In the genomic region with DNA sequence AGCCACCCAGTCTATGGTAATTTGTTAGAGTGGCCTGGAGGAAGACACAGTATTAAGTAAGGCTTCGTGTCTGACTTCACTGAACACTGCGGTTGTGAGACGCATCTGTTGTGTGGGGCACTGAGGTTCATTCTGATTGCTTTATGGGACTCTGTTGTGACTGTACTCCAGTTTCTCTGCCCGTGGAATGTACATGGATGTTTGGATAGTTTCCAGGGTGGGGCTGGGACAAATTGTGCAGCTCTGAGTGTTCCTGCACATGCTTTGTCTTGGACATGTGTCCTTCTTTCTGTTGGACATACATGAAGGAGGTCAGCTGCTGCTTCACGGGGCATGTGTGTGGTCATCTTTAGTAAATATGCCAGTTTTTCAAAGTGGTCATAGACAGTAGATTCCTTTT, we compare ENCODE assay signal across 14 cellular contexts. TPM values are rescaled to one million over a fixed set of nuclear protein-coding genes. Genes with fewer than 3 reads are reported as not detected.
DNase-seq lines count a peak whose midpoint lies in the region; ATAC-seq and TF ChIP-seq lines count a peak whose summit lies in the region.
"Had no signal": no experiment of that assay in that cellular context is flagged by ENCODE, and none has a peak within 500 bp of the region (broad histone marks: within the 10 kb centered on the region; RNA-seq: fewer than 3 reads in every experiment).

No MANE protein-coding gene starts in this region.

- no peak for ATAC-seq in CD8-positive, alpha-beta T cell
- ATAC-seq in gastrocnemius medialis: peak; percentile 57 to 62
- no peak for ATAC-seq in body of pancreas
- no peak for ATAC-seq in HG02763 (IDR thresholded peaks at IDR 0.05; ENCODE audit: unreplicated experiment)

- H3K4me3 ChIP-seq in CD8-positive, alpha-beta T cell (ENCODE audit: low read depth, low read length): no peak overlapping the region
- H3K4me3 ChIP-seq in gastrocnemius medialis (no peak overlapping the region), body of pancreas (no peak overlapping the region)
- H3K4me3 ChIP-seq: prostate gland had no signal

- WGBS in body of pancreas, 2 donors: 64 to 77% methylated on average over 5 of the region's 5 CpGs

- H3K4me1 Mint-ChIP-seq in CD8-positive, alpha-beta T cell (ENCODE audit: low read depth): peaks cover 78% of the 10 kb centered on the region

- DNase-seq in CD8-positive, alpha-beta T cell: no peak
- DNase-seq in LHCN-M2 (ENCODE audit: low read depth) (peak; percentile 89), epithelial cell of prostate (ENCODE audit: low read depth, low spot score) (no peak), gastrocnemius medialis (no peak), body of pancreas (no peak), hypothalamus (lab: John Stamatoyannopoulos, UW) (no peak)
- DNase-seq: activated CD4-positive, CD25-positive, alpha-beta regulatory T cell treated with anti-CD3 and anti-CD28 coated beads, Interleukin-2, amount 50 U/mL, for 72 hours; H9; NCI-H1417 treated with DMSO at 0.1 percent for 48 hours; NCI-H69; SK-N-SH had no signal

- no peak for TF ChIP-seq CTCF in CD8-positive, alpha-beta T cell (IDR thresholded peaks at IDR 0.05)
- no peak for TF ChIP-seq CTCF in gastrocnemius medialis (IDR thresholded peaks at IDR 0.05 in 4 of 5, conservative IDR thresholded peaks at IDR 0.05 in 1 of 5)
- no peak for TF ChIP-seq CTCF in body of pancreas (IDR thresholded peaks at IDR 0.05)

- TF ChIP-seq POLR2A in gastrocnemius medialis (IDR thresholded peaks at IDR 0.05) (no peak), body of pancreas (IDR thresholded peaks at IDR 0.05) (no peak)

- H3K4me3 Mint-ChIP-seq in CD8-positive, alpha-beta T cell: no peak overlapping the region
- H3K4me3 Mint-ChIP-seq: H9, mesothelial cell of epicardium had no signal

- peaks cover 12% of the 10 kb centered on the region for H3K36me3 Mint-ChIP-seq in CD8-positive, alpha-beta T cell
- H3K36me3 Mint-ChIP-seq: mesothelial cell of epicardium had no signal

- CTCF ChIA-PET in CD8-positive, alpha-beta T cell (lab: Charles Lee): interaction anchor here (1.0 to 6.8 kb wide), 2 partner anchors 18 to 46 kb away, joined by 3 to 37 read pairs; no protein-coding TSS in a partner anchor

- no peak overlapping the region for H3K27ac ChIP-seq in CD8-positive, alpha-beta T cell (ENCODE audit: low read depth, low read length)
- H3K27ac ChIP-seq in epithelial cell of prostate: peak overlapping the region; percentile 27
- H3K27ac ChIP-seq in gastrocnemius medialis: no peak overlapping the region
- H3K27ac ChIP-seq in body of pancreas: no peak overlapping the region
- H3K27ac ChIP-seq: prostate gland had no signal

- no peaks in the 10 kb centered on the region for H3K9me3 Mint-ChIP-seq in CD8-positive, alpha-beta T cell
- H3K9me3 Mint-ChIP-seq: H9, mesothelial cell of epicardium had no signal

- peaks cover 65% of the 10 kb centered on the region for H3K4me1 ChIP-seq in CD8-positive, alpha-beta T cell (ENCODE audit: insufficient read depth, low read length)
- H3K4me1 ChIP-seq in gastrocnemius medialis (peaks cover 0 to 31% of the 10 kb centered on the region in 2 donors), body of pancreas (peaks cover 23% of the 10 kb centered on the region)

- no peaks in the 10 kb centered on the region for H3K36me3 ChIP-seq in CD8-positive, alpha-beta T cell (ENCODE audit: insufficient read depth, low read length)
- H3K36me3 ChIP-seq in gastrocnemius medialis (no peaks in the 10 kb centered on the region), body of pancreas (replicated peaks in 1 of 2; ENCODE audit: insufficient read depth in 1 of 2, low read depth in 2 of 2) (no peaks in the 10 kb centered on the region)
- H3K36me3 ChIP-seq: prostate gland had no signal

- H3K27ac Mint-ChIP-seq in CD8-positive, alpha-beta T cell: peak overlapping the region; percentile 83
- H3K27ac Mint-ChIP-seq: mesothelial cell of epicardium had no signal

- in situ Hi-C loops in gastrocnemius medialis (cut with MboI; ENCODE audit: low sequenced_read_pairs in 4 of 4): no loop called here

- H3K27me3 ChIP-seq in CD8-positive, alpha-beta T cell (ENCODE audit: insufficient read depth, low read length): no peaks in the 10 kb centered on the region
- H3K27me3 ChIP-seq in gastrocnemius medialis (no peaks in the 10 kb centered on the region), body of pancreas (no peaks in the 10 kb centered on the region)

- H3K9me3 ChIP-seq in CD8-positive, alpha-beta T cell (ENCODE audit: low read length): no peaks in the 10 kb centered on the region
- H3K9me3 ChIP-seq in gastrocnemius medialis: no peaks in the 10 kb centered on the region
- H3K9me3 ChIP-seq in body of pancreas: no peaks in the 10 kb centered on the region
- H3K9me3 ChIP-seq: prostate gland, SK-N-SH had no signal

- POLR2A ChIA-PET in CD8-positive, alpha-beta T cell (lab: Charles Lee): no interaction called here

- intact Hi-C loops in CD8-positive, alpha-beta T cell (cut with DNase I, micrococcal nuclease): no loop called here
- intact Hi-C loops in gastrocnemius medialis (cut with DNase I; ENCODE audit: low total_unique reads) (no loop called here), body of pancreas (cut with DNase I) (no loop called here)

- H3K27me3 Mint-ChIP-seq in CD8-positive, alpha-beta T cell (ENCODE audit: low read depth): no peaks in the 10 kb centered on the region

RNA-seq across cellular contexts. Expression of gene ODC1, which starts 58.5 kb away (rescaled TPM):
- total RNA-seq in CD8-positive, alpha-beta T cell: 100 to 1,000 TPM; 157 to 162 TPM
- total RNA-seq in LHCN-M2 (2014; rRNA removed): 175 and 213 TPM in 2 replicates
- 68.2 TPM for polyA plus RNA-seq in LHCN-M2 (2012)
- 100 to 1,000 TPM; 134 to 339 (median 255) TPM for total RNA-seq in gastrocnemius medialis
- 10 to 100 TPM; 31.9 to 59.7 TPM for total RNA-seq in body of pancreas

Comparison
In these comparisons a context has a peak if more than half of its experiments do, and no peak if none do; other contexts are left out.
1. ATAC-seq: peak in gastrocnemius medialis (2 of 2); none in CD8-positive, alpha-beta T cell (single experiment), body of pancreas (single experiment) and HG02763 (single experiment).